Comparison of ENCODE assay signal across 8 cellular contexts in genomic region chr11:18844753-18845367, GRCh38. TPM values are rescaled to one million over a fixed set of nuclear protein-coding genes. Genes with fewer than 3 reads are reported as not detected.
DNase-seq lines count a peak whose midpoint lies in the region; ATAC-seq lines count a peak whose summit lies in the region.

No MANE protein-coding gene starts in this region.

- no peak overlapping the region for H3K23ac ChIP-seq in mesenchymal stem cell (ENCODE audit: low read length in 2 of 2)

- no peak overlapping the region for H3K4me2 ChIP-seq in mesenchymal stem cell (ENCODE audit: low read length, poor library complexity, severe bottlenecking)

- H3K4ac ChIP-seq in mesenchymal stem cell (ENCODE audit: low read depth in 1 of 2, low read length in 2 of 2) = no peak overlapping the region

- H3K9me3 ChIP-seq in mesenchymal stem cell (ENCODE audit: control insufficient read depth, low read length) = peaks cover 5% of the 10 kb centered on the region
- no peaks in the 10 kb centered on the region for H3K9me3 ChIP-seq in naive thymus-derived CD4-positive, alpha-beta T cell (ENCODE audit: control insufficient read depth in 2 of 3, low read length in 3 of 3)

- WGBS in mesenchymal stem cell = 54% methylated on average over 1 of the region's 1 CpG

- H2BK15ac ChIP-seq in mesenchymal stem cell (ENCODE audit: low read depth, poor library complexity, severe bottlenecking) = no peak overlapping the region

- H3K27ac ChIP-seq in mesenchymal stem cell (ENCODE audit: low read length, poor library complexity, severe bottlenecking) = no peak overlapping the region
- H3K27ac ChIP-seq in naive thymus-derived CD4-positive, alpha-beta T cell (ENCODE audit: low read depth, low read length) = no peak overlapping the region

- no peak overlapping the region for H2BK12ac ChIP-seq in mesenchymal stem cell (ENCODE audit: low read length in 2 of 2)

- peak; percentile 67 for ATAC-seq in GM18868 (IDR thresholded peaks at IDR 0.05; ENCODE audit: unreplicated experiment)
- ATAC-seq in GM19328 (IDR thresholded peaks at IDR 0.05; ENCODE audit: unreplicated experiment) = no peak
- ATAC-seq in naive thymus-derived CD4-positive, alpha-beta T cell = no peak

- no peaks in the 10 kb centered on the region for H3K4me1 Mint-ChIP-seq in naive thymus-derived CD4-positive, alpha-beta T cell

- no peaks in the 10 kb centered on the region for H3K79me1 ChIP-seq in mesenchymal stem cell (replicated peaks; ENCODE audit: low read length, poor library complexity, severe bottlenecking)

- H3K9me3 Mint-ChIP-seq in naive thymus-derived CD4-positive, alpha-beta T cell = peaks cover 0 to 14% (median 9%) of the 10 kb centered on the region in 11 donors

- POLR2A ChIA-PET in naive thymus-derived CD4-positive, alpha-beta T cell (lab: Charles Lee) = no interaction called here

- H3K36me3 ChIP-seq in mesenchymal stem cell (ENCODE audit: control insufficient read depth in 1 of 2, insufficient read depth in 2 of 2, low read depth in 1 of 2, low read length in 2 of 2) = no peaks in the 10 kb centered on the region
- no peaks in the 10 kb centered on the region for H3K36me3 ChIP-seq in naive thymus-derived CD4-positive, alpha-beta T cell (ENCODE audit: control insufficient read depth in 2 of 3, insufficient read depth in 3 of 3, low read length in 3 of 3)

- DNase-seq in Ammon's horn (ENCODE audit: low spot score) (peak; percentile 7), NCI-H2029 (lab: John Stamatoyannopoulos, UW) (peak; percentile 4), astrocyte of the hippocampus (ENCODE audit: low read depth, low spot score) (peak; percentile 41), mesenchymal stem cell (peak; percentile 39), activated T-cell treated with anti-CD3 and anti-CD28 coated beads for 4 hours (no peak)
- DNase-seq in naive thymus-derived CD4-positive, alpha-beta T cell = no peak

- H2AFZ ChIP-seq in mesenchymal stem cell (ENCODE audit: low read depth, low read length) = no peak overlapping the region

- H3K4me1 ChIP-seq in mesenchymal stem cell (ENCODE audit: control insufficient read depth, insufficient read depth, low read depth, low read length) = no peaks in the 10 kb centered on the region
- no peaks in the 10 kb centered on the region for H3K4me1 ChIP-seq in naive thymus-derived CD4-positive, alpha-beta T cell (ENCODE audit: control insufficient read depth in 2 of 2, insufficient read depth in 2 of 2, low read length in 2 of 2)

- H3K18ac ChIP-seq in mesenchymal stem cell (ENCODE audit: low read depth in 1 of 2, low read length in 2 of 2) = no peak overlapping the region

- H3K27me3 ChIP-seq in mesenchymal stem cell (ENCODE audit: control insufficient read depth in 1 of 2, insufficient read depth in 1 of 2, low read length in 2 of 2) = peaks cover 19 to 29% of the 10 kb centered on the region in 2 experiments
- no peaks in the 10 kb centered on the region for H3K27me3 ChIP-seq in naive thymus-derived CD4-positive, alpha-beta T cell (ENCODE audit: control insufficient read depth in 2 of 2, insufficient read depth in 2 of 2, low read length in 2 of 2)

- no peak overlapping the region for H3K4me3 Mint-ChIP-seq in naive thymus-derived CD4-positive, alpha-beta T cell

- H3K9ac ChIP-seq in mesenchymal stem cell (ENCODE audit: low read length) = no peak overlapping the region

- H4K91ac ChIP-seq in mesenchymal stem cell (ENCODE audit: low read length) = no peak overlapping the region

- H2BK120ac ChIP-seq in mesenchymal stem cell (ENCODE audit: low read depth, low read length) = no peak overlapping the region

- H2BK5ac ChIP-seq in mesenchymal stem cell (ENCODE audit: low read depth, low read length, poor library complexity, severe bottlenecking) = no peak overlapping the region

- CTCF ChIA-PET in naive thymus-derived CD4-positive, alpha-beta T cell (lab: Charles Lee) = interaction anchor here (0.7 kb wide), 1 partner anchor 24 kb away, joined by 3 read pairs; no protein-coding TSS in a partner anchor

- H3K27ac Mint-ChIP-seq in naive thymus-derived CD4-positive, alpha-beta T cell = no peak overlapping the region

- H4K8ac ChIP-seq in mesenchymal stem cell (ENCODE audit: low read length) = no peak overlapping the region

- H3K4me3 ChIP-seq in mesenchymal stem cell (ENCODE audit: insufficient read depth in 1 of 2, low read depth in 1 of 2, low read length in 2 of 2) = no peak overlapping the region
- no peak overlapping the region for H3K4me3 ChIP-seq in naive thymus-derived CD4-positive, alpha-beta T cell (ENCODE audit: low read length)

- peaks cover 22 to 39% (median 27%) of the 10 kb centered on the region in 5 donors for H3K27me3 Mint-ChIP-seq in naive thymus-derived CD4-positive, alpha-beta T cell

- H2AK5ac ChIP-seq in mesenchymal stem cell (ENCODE audit: low read length, severe bottlenecking) = no peak overlapping the region

- peaks cover 0 to 6% (median 0%) of the 10 kb centered on the region in 5 donors for H3K36me3 Mint-ChIP-seq in naive thymus-derived CD4-positive, alpha-beta T cell

- H3K14ac ChIP-seq in mesenchymal stem cell (ENCODE audit: low read length in 2 of 2) = no peak overlapping the region

- intact Hi-C loops in naive thymus-derived CD4-positive, alpha-beta T cell (cut with micrococcal nuclease) = no loop called here

RNA-seq across cellular contexts. Expression of gene PTPN5, which starts 53.3 kb away (rescaled TPM):
- not detected for polyA plus RNA-seq in mesenchymal stem cell (2013, experiment 1 of 2)
- polyA plus RNA-seq in mesenchymal stem cell (2013, experiment 2 of 2) = not detected
- not detected for total RNA-seq in naive thymus-derived CD4-positive, alpha-beta T cell
- not detected for polyA plus RNA-seq in naive thymus-derived CD4-positive, alpha-beta T cell

Comparison
In these comparisons a context has a peak if more than half of its experiments do, and no peak if none do; other contexts are left out.
1. DNase-seq: peak in Ammon's horn (single experiment), NCI-H2029 (single experiment), astrocyte of the hippocampus (single experiment) and mesenchymal stem cell (single experiment); none in activated T-cell treated with anti-CD3 and anti-CD28 coated beads for 4 hours (single experiment) and naive thymus-derived CD4-positive, alpha-beta T cell (0 of 9).